In the genomic region with DNA sequence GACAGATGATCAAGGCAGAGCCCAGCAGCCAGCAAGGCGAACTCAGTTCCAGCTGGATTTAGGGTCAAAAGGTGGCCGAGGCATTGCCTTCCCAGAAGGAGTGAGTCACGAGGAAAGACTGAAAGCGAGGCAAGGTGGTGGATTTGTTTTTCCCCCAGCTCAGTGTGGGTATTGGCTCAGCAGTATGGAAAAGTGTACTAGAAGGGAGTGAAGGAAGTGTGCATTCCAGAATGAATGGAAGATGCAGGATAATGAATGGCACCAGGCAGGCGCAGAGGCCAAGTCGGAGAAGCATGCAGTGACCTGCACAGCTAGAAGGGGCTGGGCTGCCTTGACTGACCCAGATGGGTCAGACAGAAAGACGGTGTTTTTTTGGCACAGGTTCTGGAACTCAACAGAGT, we compare ENCODE assay signal across 14 cellular contexts. TPM values are rescaled to one million over a fixed set of nuclear protein-coding genes. Genes with fewer than 3 reads are reported as not detected.
DNase-seq lines count a peak whose midpoint lies in the region; ATAC-seq, FAIRE-seq and TF ChIP-seq lines count a peak whose summit lies in the region.
"Had no signal": no experiment of that assay in that cellular context is flagged by ENCODE, and none has a peak within 500 bp of the region (broad histone marks: within the 10 kb centered on the region; RNA-seq: fewer than 3 reads in every experiment).

No MANE protein-coding gene starts in this region.

- H3K9ac ChIP-seq in mammary epithelial cell (ENCODE audit: insufficient read depth, low read length), result no peak overlapping the region

- H3K36me3 ChIP-seq in mammary epithelial cell (ENCODE audit: insufficient read depth, low read length), result no peaks in the 10 kb centered on the region
- H3K36me3 ChIP-seq in left lung, result no peaks in the 10 kb centered on the region

- no peaks in the 10 kb centered on the region for H3K27me3 ChIP-seq in mammary epithelial cell (ENCODE audit: insufficient read depth, low read length)
- H3K27me3 ChIP-seq in left lung, result no peaks in the 10 kb centered on the region

- no TSS peak for BruUV-seq in mammary epithelial cell (replicated peaks; lab: Mats Ljungman, UMichigan)

- no peaks in the 10 kb centered on the region for H4K20me1 ChIP-seq in mammary epithelial cell (ENCODE audit: insufficient read depth, low read length)

- H3K27ac ChIP-seq in A549, result peak overlapping the region; percentile 68 to 90
- peak overlapping the region; percentile 35 for H3K27ac ChIP-seq in mammary epithelial cell (ENCODE audit: insufficient read depth, low read depth, low read length)
- H3K27ac ChIP-seq in left lung, result peak overlapping the region in 1 of 2 donors; percentile 76
- H3K27ac ChIP-seq: C4-2B had no signal

- WGBS in A549 (ENCODE audit: missing lambda C conversion rate), result 32% methylated on average over 7 of the region's 7 CpGs
- 0% methylated on average over 6 of the region's 7 CpGs for WGBS in mammary epithelial cell (ENCODE audit: low coverage, missing lambda C conversion rate)

- H3K4me1 ChIP-seq in A549 (peaks cover 56% of the 10 kb centered on the region), mammary epithelial cell (ENCODE audit: insufficient read depth, low read length) (peaks cover 53% of the 10 kb centered on the region), left lung (peaks cover 21 to 56% of the 10 kb centered on the region in 2 donors)

- ATAC-seq in A549 (peak; percentile 81 to 91), left lung (peak; percentile 64), HG02798 (IDR thresholded peaks at IDR 0.05; ENCODE audit: poor library complexity, unreplicated experiment) (no peak), HG03520 (IDR thresholded peaks at IDR 0.05; ENCODE audit: unreplicated experiment) (no peak)
- ATAC-seq: HepG2 had no signal

- in situ Hi-C loops in mammary epithelial cell (cut with MboI; ENCODE audit: low sequenced_read_pairs in 2 of 2), result no loop called here

- TF ChIP-seq CTCF in A549 (IDR thresholded peaks at IDR 0.05), result no peak
- TF ChIP-seq CTCF in mammary epithelial cell (conservative IDR thresholded peaks at IDR 0.05 in 1 of 2, IDR thresholded peaks at IDR 0.05 in 1 of 2; ENCODE audit: extremely low read depth in 1 of 2, insufficient read depth in 1 of 2, low read depth in 1 of 2, low read length in 2 of 2), result no peak
- no peak for TF ChIP-seq CTCF in left lung (IDR thresholded peaks at IDR 0.05)

- FAIRE-seq in A549 (lab: Jason Lieb, UNC), result peak; percentile 78
- FAIRE-seq: HepG2, TTC549 had no signal

- POLR2A ChIA-PET in A549 (lab: Yijun Ruan, JAX), result interaction anchor here (0.5 to 1.9 kb wide), 3 partner anchors 27 to 46 kb away, joined by 3 to 16 read pairs (median 7); partner anchors contain the start of gene FOXP1

- CTCF ChIA-PET in A549 (lab: Yijun Ruan, JAX), result interaction anchor here (0.8 kb wide), 1 partner anchor 23 kb away, joined by 3 read pairs; no protein-coding TSS in a partner anchor
- CTCF ChIA-PET in mammary epithelial cell (lab: Charles Lee; ENCODE audit: low non-redundant PET), result no interaction called here

- peak in 1 of 2 experiments; percentile 36; a peak in 1 of 5 replicates for TF ChIP-seq EP300 in A549 (IDR thresholded peaks at IDR 0.05)

- DNase-seq in A549 (ENCODE audit: low read depth in 1 of 2, low spot score in 1 of 2) (peak; percentile 55 to 65), HS-27A (ENCODE audit: low read depth) (peak; percentile 92), mammary epithelial cell (peak; percentile 88), left lung (peak in 1 of 2 donors; percentile 68), NCI-H1105 treated with DMSO at 0.1 percent for 48 hours (lab: John Stamatoyannopoulos, UW) (no peak), NOMO-1 treated with dmso at 0.1 percent for 144 hours (lab: John Stamatoyannopoulos, UW; ENCODE audit: unreplicated experiment) (no peak)
- DNase-seq: activated naive CD4-positive, alpha-beta T cell treated with anti-CD3 and anti-CD28 coated beads, Interleukin-2, amount 10 ng/mL, durations not matched to agents 7 days and 5 days; head of caudate nucleus; NCI-H510A treated with DMSO at 0.1 percent for 48 hours had no signal

- no peak for TF ChIP-seq POLR2A in A549 (IDR thresholded peaks at IDR 0.05; ENCODE audit: low read length)

- TF ChIP-seq RAD21 in A549 (conservative IDR thresholded peaks at IDR 0.05 in 1 of 2, IDR thresholded peaks at IDR 0.05 in 1 of 2), result no peak; a peak in 1 of 5 replicates

- H3K9me3 ChIP-seq in A549, result no peaks in the 10 kb centered on the region
- H3K9me3 ChIP-seq in mammary epithelial cell (replicated peaks; ENCODE audit: insufficient read depth, low read length), result no peaks in the 10 kb centered on the region
- no peaks in the 10 kb centered on the region for H3K9me3 ChIP-seq in left lung

- intact Hi-C loops in mammary epithelial cell (cut with micrococcal nuclease), result loop anchor here (2.0 kb wide), 1 partner anchor 44 kb away; no protein-coding TSS in a partner anchor
- intact Hi-C loops in left lung (cut with DNase I), result no loop called here

- dilution Hi-C loops in mammary epithelial cell (cut with HindIII; ENCODE audit: low sequenced_read_pairs), result loop anchor here (5.0 kb wide), 1 partner anchor 45 kb away; the partner anchor contains the start of gene FOXP1

- H2AFZ ChIP-seq in mammary epithelial cell (ENCODE audit: low read depth, low read length), result peak overlapping the region; percentile 10

- peaks cover 17% of the 10 kb centered on the region for H3K79me2 ChIP-seq in mammary epithelial cell (ENCODE audit: insufficient read depth, low read length)

- H3K4me3 ChIP-seq in A549, result no peak overlapping the region
- H3K4me3 ChIP-seq in mammary epithelial cell (replicated peaks in 1 of 3; ENCODE audit: insufficient read depth in 1 of 3, low read depth in 2 of 3, low read length in 3 of 3), result no peak overlapping the region
- H3K4me3 ChIP-seq in left lung, result no peak overlapping the region

- H3K4me2 ChIP-seq in A549 (peak overlapping the region; percentile 63), mammary epithelial cell (ENCODE audit: insufficient read depth, low read depth, low read length) (peak overlapping the region; percentile 69)

TF ChIP-seq in A549, 52 proteins besides CTCF, POLR2A, EP300 and RAD21:
- TF ChIP-seq JUN (IDR thresholded peaks at IDR 0.05), result 0 out of 5 replicates have a peak, but pooled peaks of 1 of the 2 experiments have one; percentile 32
- no peak for TF ChIP-seq ZC3H11A (IDR thresholded peaks at IDR 0.05)
- TF ChIP-seq FOSL2 (IDR thresholded peaks at IDR 0.05), result peak; percentile 17; the same call in 1 of the 2 replicates
- peak; percentile 49 for TF ChIP-seq FOSL2 (CRISPR knock-in tag; IDR thresholded peaks at IDR 0.05)
- peak; percentile 20; the same call in 1 of the 2 replicates for TF ChIP-seq GATA3 (IDR thresholded peaks at IDR 0.05; ENCODE audit: borderline replicate concordance)
- TF ChIP-seq JUNB (IDR thresholded peaks at IDR 0.05), result peak; percentile 48; the same call in 1 of the 2 replicates
- TF ChIP-seq TP53 (CRISPR knock-in tag; IDR thresholded peaks at IDR 0.05), result no peak
- no peak for TF ChIP-seq SREBF2 (IDR thresholded peaks at IDR 0.05)
- TF ChIP-seq CEBPB (IDR thresholded peaks at IDR 0.05), result peak in 1 of 2 experiments; percentile 16; a peak in 1 of 4 replicates
- TF ChIP-seq MAX (IDR thresholded peaks at IDR 0.05), result peak; percentile 69

RNA-seq across cellular contexts. Expression of gene FOXP1, which starts 46.3 kb away (rescaled TPM):
- polyA plus RNA-seq in A549 (2011; rRNA removed), result 13.9 and 16.3 TPM in 2 replicates
- polyA plus RNA-seq in A549 (2012; cell fraction: cytosol; rRNA removed), result 3.7 and 5.5 TPM in 2 replicates
- polyA plus RNA-seq in A549 (2012; cell fraction: nucleus; rRNA removed), result 5.3 and 8.9 TPM in 2 replicates
- 9.8 to 13.5 TPM (median 12.8 TPM) in 3 replicates for polyA plus RNA-seq in A549 (2017; fragmentation: RNase III; extraction: RNeasy Plus Mini Kit Qiagen cat#74134 plus additional on column Dnase treatment)
- polyA minus RNA-seq in A549 (2011; rRNA and poly(A)+ RNA removed), result 73.2 and 83.5 TPM in 2 replicates
- total RNA-seq in mammary epithelial cell, result 10 to 100 TPM; 49.5 to 62.5 TPM
- 34.2 TPM for polyA plus RNA-seq in mammary epithelial cell
- 87.2 TPM for polyA minus RNA-seq in mammary epithelial cell
- total RNA-seq in left lung, result 100 to 1,000 TPM in 1 of 2 donors, 10 to 100 TPM in 1; 95.1 to 107 TPM

Comparison
In these comparisons a context has a peak if more than half of its experiments do, and no peak if none do; other contexts are left out.
1. ATAC-seq: peak in A549 (2 of 2) and left lung (single experiment); none in HG02798 (single experiment) and HG03520 (single experiment).
2. DNase-seq: peak in A549 (2 of 2), HS-27A (single experiment) and mammary epithelial cell (single experiment); none in NCI-H1105 treated with DMSO at 0.1 percent for 48 hours (single experiment) and NOMO-1 treated with dmso at 0.1 percent for 144 hours (single experiment).